In the genomic region with DNA sequence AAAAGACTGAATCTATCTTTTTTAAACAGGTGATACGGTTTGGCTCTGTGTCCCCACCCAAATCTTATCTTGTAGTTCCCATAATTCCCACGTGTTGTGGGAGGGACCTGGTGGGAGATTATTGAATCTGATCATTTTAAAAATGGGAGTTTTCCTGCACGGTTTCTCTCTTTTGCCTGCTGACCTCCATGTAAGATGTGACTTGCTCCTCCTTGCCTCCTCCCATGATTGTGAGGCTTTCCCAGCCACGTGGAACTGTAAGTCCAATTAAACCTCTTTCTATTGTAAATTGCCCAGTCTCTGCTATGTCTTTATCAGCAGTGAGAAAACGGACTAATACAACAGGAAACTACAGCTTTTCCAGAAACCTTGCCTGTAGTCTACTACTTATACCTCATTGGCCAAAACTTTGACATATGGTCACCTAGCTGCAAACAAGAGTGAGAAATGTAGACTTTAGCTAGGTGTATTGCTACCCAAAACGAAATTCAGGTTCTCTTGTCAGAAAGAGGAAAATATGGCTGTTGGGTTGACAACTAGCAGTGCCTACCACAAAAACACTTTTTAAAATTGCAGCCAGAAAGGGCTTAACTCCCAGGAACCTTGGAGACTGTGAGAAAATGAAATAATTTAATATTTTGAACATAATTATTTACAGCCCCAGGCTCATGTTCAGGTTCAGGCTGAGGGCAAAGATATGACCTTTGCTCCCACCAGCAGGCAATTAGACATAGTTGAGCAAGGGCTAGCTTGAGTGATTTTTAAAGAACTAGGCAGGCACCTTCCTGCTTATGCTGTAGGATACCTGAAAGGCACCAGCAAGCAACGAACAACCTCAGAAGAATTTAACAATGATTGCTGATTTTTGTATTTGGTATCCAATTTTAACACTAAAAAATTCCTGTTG, we compare ENCODE assay signal across 1 cellular context.
TF ChIP-seq lines count a peak whose summit lies in the region.

No MANE protein-coding gene starts in this region.

TF ChIP-seq in HepG2, 621 proteins besides CTCF, POLR2A, EP300 and RAD21 (continued from another document):
- TF ChIP-seq, protein P1, sequence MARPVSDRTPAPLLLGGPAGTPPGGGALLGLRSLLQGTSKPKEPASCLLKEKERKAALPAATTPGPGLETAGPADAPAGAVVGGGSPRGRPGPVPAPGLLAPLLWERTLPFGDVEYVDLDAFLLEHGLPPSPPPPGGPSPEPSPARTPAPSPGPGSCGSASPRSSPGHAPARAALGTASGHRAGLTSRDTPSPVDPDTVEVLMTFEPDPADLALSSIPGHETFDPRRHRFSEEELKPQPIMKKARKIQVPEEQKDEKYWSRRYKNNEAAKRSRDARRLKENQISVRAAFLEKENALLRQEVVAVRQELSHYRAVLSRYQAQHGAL (CRISPR knock-in tag; IDR thresholded peaks at IDR 0.05; ENCODE audit: not compliant biosample characterization), result no peak
- TF ChIP-seq ZNF720 (CRISPR knock-in tag; IDR thresholded peaks at IDR 0.05), result no peak
- TF ChIP-seq CEBPG (CRISPR knock-in tag; IDR thresholded peaks at IDR 0.05), result peak; percentile 19; the same call in 1 of the 2 replicates
- TF ChIP-seq RARA (CRISPR knock-in tag; IDR thresholded peaks at IDR 0.05), result peak; percentile 76
- TF ChIP-seq HNF4G (IDR thresholded peaks at IDR 0.05; ENCODE audit: borderline replicate concordance, low read depth, low read length), result peak; percentile 29; the same call in 1 of the 2 replicates
- no peak for TF ChIP-seq HNF4G (CRISPR knock-in tag; IDR thresholded peaks at IDR 0.05; ENCODE audit: borderline replicate concordance, low read depth)
